21 cellular contexts compared by ENCODE assay signal in genomic region chr12:125247477-125247876, GRCh38.
DNase-seq lines count a peak whose midpoint lies in the region; ATAC-seq, FAIRE-seq and TF ChIP-seq lines count a peak whose summit lies in the region.
"Had no signal": no experiment of that assay in that cellular context is flagged by ENCODE, and none has a peak within 500 bp of the region (broad histone marks: within the 10 kb centered on the region; RNA-seq: fewer than 3 reads in every experiment).

No MANE protein-coding gene starts in this region.

- DNase-seq in GM12865 (ENCODE audit: low read depth) (peak; percentile 3), RKO (ENCODE audit: low spot score) (peak; percentile 6), iPS-NIHi11 (ENCODE audit: low spot score) (peak; percentile 52), small intestine (no peak), 8988T (no peak), NCI-H187 (lab: John Stamatoyannopoulos, UW) (no peak), natural killer cell (no peak)
- DNase-seq: NCI-H1694, NCI-H2081 treated with DMSO at 0.1 percent for 48 hours, NCI-H2171 treated with DMSO at 0.1 percent for 48 hours, NCI-H526, PC-3, RPMI8226, SHP77 had no signal

- H3K4me3 Mint-ChIP-seq in natural killer cell: no peak overlapping the region
- H3K4me3 Mint-ChIP-seq: B cell, CD14-positive monocyte had no signal

- no peak overlapping the region for H3K27ac Mint-ChIP-seq in natural killer cell
- H3K27ac Mint-ChIP-seq: B cell, CD14-positive monocyte had no signal

- no peaks in the 10 kb centered on the region for H3K9me3 Mint-ChIP-seq in natural killer cell
- H3K9me3 Mint-ChIP-seq: CD14-positive monocyte had no signal

- no peaks in the 10 kb centered on the region for H3K36me3 ChIP-seq in small intestine (ENCODE audit: control insufficient read depth in 2 of 2, insufficient read depth in 2 of 2, low read length in 2 of 2)

- H3K27ac ChIP-seq in small intestine (ENCODE audit: low read depth in 1 of 2, low read length in 1 of 2): no peak overlapping the region

- H3K36me3 Mint-ChIP-seq in natural killer cell: no peaks in the 10 kb centered on the region
- H3K36me3 Mint-ChIP-seq: CD14-positive monocyte had no signal

- H3K27me3 Mint-ChIP-seq in natural killer cell (ENCODE audit: low read depth in 2 of 2): peaks cover 0 to 6% of the 10 kb centered on the region in 2 donors

- TF ChIP-seq CTCF in GM12865 (IDR thresholded peaks at IDR 0.05; ENCODE audit: insufficient read depth, low read depth, low read length, missing control alignments): no peak
- no peak for TF ChIP-seq CTCF in natural killer cell (IDR thresholded peaks at IDR 0.05)

- H3K4me3 ChIP-seq in GM12865 (ENCODE audit: low read depth, low read length) (no peak overlapping the region), small intestine (ENCODE audit: low read depth in 1 of 2, low read length in 2 of 2) (no peak overlapping the region)
- H3K4me3 ChIP-seq: SK-N-MC had no signal

- no peaks in the 10 kb centered on the region for H3K4me1 Mint-ChIP-seq in natural killer cell
- H3K4me1 Mint-ChIP-seq: B cell, CD14-positive monocyte had no signal

- ATAC-seq in HG02798 (IDR thresholded peaks at IDR 0.05; ENCODE audit: poor library complexity, unreplicated experiment): peak; percentile 45
- ATAC-seq in natural killer cell: no peak
- ATAC-seq: PC-3 had no signal

- no peak for FAIRE-seq in small intestine (lab: Jason Lieb, UNC)
- FAIRE-seq: A204.1, G401.6, GM18507 had no signal

- no peaks in the 10 kb centered on the region for H3K9me3 ChIP-seq in small intestine (ENCODE audit: control insufficient read depth, low read depth)

- peaks cover 0 to 4% of the 10 kb centered on the region in 2 donors for H3K27me3 ChIP-seq in small intestine (ENCODE audit: control insufficient read depth in 2 of 2, insufficient read depth in 2 of 2, low read length in 2 of 2)

- WGBS in small intestine, 3 donors: 90 to 94% (median 93%) methylated on average over 7 of the region's 7 CpGs

- intact Hi-C loops in natural killer cell (cut with micrococcal nuclease): no loop called here

- H3K4me1 ChIP-seq in small intestine (ENCODE audit: control insufficient read depth in 2 of 2, insufficient read depth in 1 of 2, low read depth in 1 of 2, low read length in 1 of 2): no peaks in the 10 kb centered on the region

Comparison
In these comparisons a context has a peak if more than half of its experiments do, and no peak if none do; other contexts are left out.
1. DNase-seq: peak in GM12865 (single experiment), RKO (single experiment) and iPS-NIHi11 (single experiment); none in small intestine (single experiment), 8988T (single experiment), NCI-H187 (0 of 2) and natural killer cell (single experiment).